ENCODE assay signal across 9 cellular contexts in genomic region chr2:84894758-84895520, GRCh38. TPM values are rescaled to one million over a fixed set of nuclear protein-coding genes. Genes with fewer than 3 reads are reported as not detected.
DNase-seq lines count a peak whose midpoint lies in the region; ATAC-seq lines count a peak whose summit lies in the region.
"Had no signal": no experiment of that assay in that cellular context is flagged by ENCODE, and none has a peak within 500 bp of the region (broad histone marks: within the 10 kb centered on the region; RNA-seq: fewer than 3 reads in every experiment).

No MANE protein-coding gene starts in this region.

- peak; percentile 74 to 80 for ATAC-seq in naive thymus-derived CD8-positive, alpha-beta T cell

- H3K9me3 Mint-ChIP-seq in activated naive CD8-positive, alpha-beta T cell treated with anti-CD3 and anti-CD28 coated beads for 36 hours = no peaks in the 10 kb centered on the region
- no peaks in the 10 kb centered on the region for H3K9me3 Mint-ChIP-seq in naive thymus-derived CD8-positive, alpha-beta T cell
- H3K9me3 Mint-ChIP-seq: H9 had no signal

- POLR2A ChIA-PET in naive thymus-derived CD8-positive, alpha-beta T cell (lab: Charles Lee) = interaction anchor here (0.6 to 6.6 kb wide), 14 partner anchors 10 to 63 kb away, joined by 3 to 124 read pairs (median 4); partner anchors contain the start of genes TMSB10 and TRABD2A

- peaks cover 4% of the 10 kb centered on the region for H3K36me3 Mint-ChIP-seq in activated naive CD8-positive, alpha-beta T cell treated with anti-CD3 and anti-CD28 coated beads for 36 hours
- no peaks in the 10 kb centered on the region for H3K36me3 Mint-ChIP-seq in naive thymus-derived CD8-positive, alpha-beta T cell

- peak overlapping the region; percentile 44 for H3K4me3 Mint-ChIP-seq in activated naive CD8-positive, alpha-beta T cell treated with anti-CD3 and anti-CD28 coated beads for 36 hours
- peak overlapping the region; percentile 58 to 86 (median 70) for H3K4me3 Mint-ChIP-seq in naive thymus-derived CD8-positive, alpha-beta T cell
- H3K4me3 Mint-ChIP-seq: H9 had no signal

- peaks cover 58% of the 10 kb centered on the region for H3K4me1 Mint-ChIP-seq in activated naive CD8-positive, alpha-beta T cell treated with anti-CD3 and anti-CD28 coated beads for 36 hours
- H3K4me1 Mint-ChIP-seq in naive thymus-derived CD8-positive, alpha-beta T cell = peaks cover 29 to 72% (median 62%) of the 10 kb centered on the region in 4 donors

- H3K9me3 ChIP-seq in KOPT-K1 (ENCODE audit: insufficient read depth, low read length, poor library complexity, severe bottlenecking) = no peaks in the 10 kb centered on the region

- no peaks in the 10 kb centered on the region for H3K36me3 ChIP-seq in KOPT-K1 (ENCODE audit: insufficient read depth, low read length)

- H3K27me3 Mint-ChIP-seq in activated naive CD8-positive, alpha-beta T cell treated with anti-CD3 and anti-CD28 coated beads for 36 hours = no peaks in the 10 kb centered on the region
- H3K27me3 Mint-ChIP-seq in naive thymus-derived CD8-positive, alpha-beta T cell = no peaks in the 10 kb centered on the region

- DNase-seq in GDM1 (lab: John Stamatoyannopoulos, UW) (peak; percentile 17), DMS114 treated with DMSO at 0.1 percent for 48 hours (lab: John Stamatoyannopoulos, UW; ENCODE audit: unreplicated experiment) (no peak), hippocampal formation (lab: John Stamatoyannopoulos, UW) (no peak), cerebellar nuclear complex (lab: John Stamatoyannopoulos, UW) (no peak), NCI-H2107 (lab: John Stamatoyannopoulos, UW) (no peak)
- no peak for DNase-seq in activated naive CD8-positive, alpha-beta T cell treated with anti-CD3 and anti-CD28 coated beads for 36 hours
- peak in 4 of 10 donors; percentile 26 to 54 (median 50) for DNase-seq in naive thymus-derived CD8-positive, alpha-beta T cell

- peak overlapping the region; percentile 86 for H3K27ac Mint-ChIP-seq in activated naive CD8-positive, alpha-beta T cell treated with anti-CD3 and anti-CD28 coated beads for 36 hours
- H3K27ac Mint-ChIP-seq in naive thymus-derived CD8-positive, alpha-beta T cell = peak overlapping the region; percentile 56 to 98 (median 96)

- peak overlapping the region; percentile 60 for H3K27ac ChIP-seq in KOPT-K1 (ENCODE audit: low read depth, low read length, poor library complexity, severe bottlenecking)

RNA-seq across cellular contexts. Expression of gene TMSB10, which starts 10.5 kb away (rescaled TPM):
- total RNA-seq in activated naive CD8-positive, alpha-beta T cell treated with anti-CD3 and anti-CD28 coated beads for 36 hours = 1,000 to 10,000 TPM; 1,816 to 1,884 TPM
- 1,000 to 10,000 TPM; 1,479 to 1,535 TPM for total RNA-seq in naive thymus-derived CD8-positive, alpha-beta T cell
- polyA plus RNA-seq in naive thymus-derived CD8-positive, alpha-beta T cell = 1,000 to 10,000 TPM; 6,950 to 8,855 (median 7,882) TPM

RNA-seq across cellular contexts. Expression of gene TRABD2A, which starts 14.1 kb away (rescaled TPM):
- 10 to 100 TPM; 59.2 to 61.7 TPM for total RNA-seq in activated naive CD8-positive, alpha-beta T cell treated with anti-CD3 and anti-CD28 coated beads for 36 hours
- total RNA-seq in naive thymus-derived CD8-positive, alpha-beta T cell = 100 to 1,000 TPM; 165 to 168 TPM
- polyA plus RNA-seq in naive thymus-derived CD8-positive, alpha-beta T cell = 100 to 1,000 TPM in 2 of 3 donors, 10 to 100 TPM in 1; 70.1 to 173 (median 104) TPM
